ENCODE assay signal across 18 cellular contexts in genomic region chr3:3907023-3907422, GRCh38.
"Had no signal": no experiment of that assay in that cellular context is flagged by ENCODE, and none has a peak within 500 bp of the region (broad histone marks: within the 10 kb centered on the region; RNA-seq: fewer than 3 reads in every experiment).

No MANE protein-coding gene starts in this region.

- H3K4me1 ChIP-seq: foreskin keratinocyte, left ventricle myocardium inferior, lower lobe of right lung, parathyroid adenoma, prostate gland, right lobe of liver, tibial artery, upper lobe of left lung, uterus had no signal

- H3K4me3 ChIP-seq: left ventricle myocardium inferior, lower lobe of right lung, prostate gland, right lobe of liver, tibial artery, upper lobe of left lung, uterus had no signal

- H3K27me3 ChIP-seq: foreskin keratinocyte, right lobe of liver, tibial artery, upper lobe of left lung, uterus had no signal

- H3K36me3 ChIP-seq: left ventricle myocardium inferior, lower lobe of right lung, prostate gland, right lobe of liver, tibial artery, upper lobe of left lung, uterus had no signal

- DNase-seq: foreskin keratinocyte; immature natural killer cell; left cardiac atrium; left ventricle myocardium inferior; lower lobe of right lung; midbrain; occipital lobe; retina; right lobe of liver; stimulated activated CD4-positive, alpha-beta T cell treated with anti-CD3 and anti-CD28 coated beads, Interleukin-15, amount 100 ng/mL, for 24 hours; stimulated activated CD4-positive, alpha-beta T cell treated with anti-CD3 and anti-CD28 coated beads, Interleukin-1b, Interleukin-23, amount 100 ng/mL, for 48 hours; stimulated activated CD4-positive, alpha-beta T cell treated with anti-CD3 and anti-CD28 coated beads, Interleukin-4, amount 100 ng/mL, for 24 hours; tibial artery; upper lobe of left lung; uterus had no signal

- H3K9me3 ChIP-seq: left ventricle myocardium inferior, lower lobe of right lung, prostate gland, right lobe of liver, tibial artery, upper lobe of left lung, uterus had no signal

- ATAC-seq: foreskin keratinocyte; left cardiac atrium; lower lobe of right lung; stimulated activated memory B cell treated with anti-CD40 and anti-IgM and Interleukin-4, amounts not matched to agents 10 μg/mL and 1 μg/mL and 100 μg/mL, for 72 hours had no signal

- H3K27ac ChIP-seq: foreskin keratinocyte, left ventricle myocardium inferior, lower lobe of right lung, parathyroid adenoma, prostate gland, right lobe of liver, tibial artery, upper lobe of left lung, uterus had no signal
